ENCODE assay signal across 10 cellular contexts in genomic region chr20:64041040-64041780, GRCh38. TPM values are rescaled to one million over a fixed set of nuclear protein-coding genes. Genes with fewer than 3 reads are reported as not detected.
A peak's percentile ranks its signal among the peaks of the same experiment; 100 is the strongest.
DNase-seq lines count a peak whose midpoint lies in the region; ATAC-seq and TF ChIP-seq lines count a peak whose summit lies in the region.
"Had no signal": no experiment of that assay in that cellular context is flagged by ENCODE, and none has a peak within 500 bp of the region (broad histone marks: within the 10 kb centered on the region; RNA-seq: fewer than 3 reads in every experiment).

No MANE protein-coding gene starts in this region.

- H3K4me3 ChIP-seq in AG10803 (ENCODE audit: low read length) (no peak overlapping the region), Caco-2 (ENCODE audit: low read depth, low read length) (no peak overlapping the region), hepatocyte (no peak overlapping the region)

- H3K36me3 ChIP-seq in Caco-2 (ENCODE audit: control insufficient read depth, insufficient read depth, low read length) (no peaks in the 10 kb centered on the region), hepatocyte (replicated peaks; ENCODE audit: insufficient read depth, low read depth) (no peaks in the 10 kb centered on the region)
- H3K36me3 ChIP-seq: ascending aorta had no signal

- no peak for TF ChIP-seq CTCF in AG10803 (conservative IDR thresholded peaks at IDR 0.05; ENCODE audit: low read length)
- TF ChIP-seq CTCF in Caco-2 (IDR thresholded peaks at IDR 0.05; ENCODE audit: insufficient read depth in 1 of 2, low read depth in 1 of 2, low read length in 1 of 2, severe bottlenecking in 1 of 2, unreplicated experiment in 1 of 2): no peak
- no peak for TF ChIP-seq CTCF in hepatocyte (IDR thresholded peaks at IDR 0.05; ENCODE audit: poor library complexity)

- H3K27me3 ChIP-seq in Caco-2 (replicated peaks; ENCODE audit: control insufficient read depth, insufficient read depth, low read length) (no peaks in the 10 kb centered on the region), hepatocyte (peaks cover 55% of the 10 kb centered on the region)

- H3K4me3 Mint-ChIP-seq in Caco-2 (ENCODE audit: unreplicated experiment): peak overlapping the region; percentile 10
- H3K4me3 Mint-ChIP-seq in T-cell: peak overlapping the region; percentile 75 to 81 (median 79)

- H3K4me2 ChIP-seq in hepatocyte: peak overlapping the region; percentile 96

- intact Hi-C loops in Caco-2 (cut with micrococcal nuclease; ENCODE audit: unreplicated experiment): no loop called here

- H3K27me3 Mint-ChIP-seq in Caco-2 (ENCODE audit: insufficient read depth, unreplicated experiment) (peaks cover 8% of the 10 kb centered on the region), T-cell (peaks cover under 1 to 5% of the 10 kb centered on the region in 2 donors)

- H3K9me3 Mint-ChIP-seq in Caco-2 (ENCODE audit: unreplicated experiment) (no peaks in the 10 kb centered on the region), T-cell (no peaks in the 10 kb centered on the region)

- no peak overlapping the region for H3K27ac Mint-ChIP-seq in Caco-2 (ENCODE audit: unreplicated experiment)
- H3K27ac Mint-ChIP-seq in T-cell: peak overlapping the region; percentile 90 to 93

- H3K9me2 ChIP-seq in hepatocyte (replicated peaks; ENCODE audit: insufficient read depth): no peaks in the 10 kb centered on the region

- H3K4me1 ChIP-seq in Caco-2 (peaks cover 22% of the 10 kb centered on the region), hepatocyte (ENCODE audit: insufficient read depth) (peaks cover 31% of the 10 kb centered on the region)

- BruUV-seq in Caco-2 (replicated peaks; lab: Mats Ljungman, UMichigan): no TSS peak

- ATAC-seq in T-cell (replicated peaks in 1 of 4): no peak
- no peak for ATAC-seq in GM18520 (IDR thresholded peaks at IDR 0.05; ENCODE audit: unreplicated experiment)
- ATAC-seq in HG02852 (IDR thresholded peaks at IDR 0.05; ENCODE audit: unreplicated experiment): no peak

- H3K79me2 ChIP-seq in hepatocyte: no peaks in the 10 kb centered on the region

- H4K20me1 ChIP-seq in hepatocyte (ENCODE audit: insufficient read depth, poor library complexity, severe bottlenecking): no peaks in the 10 kb centered on the region

- 73% methylated on average over 15 of the region's 15 CpGs for WGBS in hepatocyte (ENCODE audit: low lambda C conversion rate, missing lambda C conversion rate)

- no peak overlapping the region for H2AFZ ChIP-seq in hepatocyte

- H3K36me3 Mint-ChIP-seq in Caco-2 (ENCODE audit: insufficient read depth, unreplicated experiment) (peaks cover 29% of the 10 kb centered on the region), T-cell (no peaks in the 10 kb centered on the region)

- POLR2A ChIA-PET in Caco-2 (lab: Charles Lee): no interaction called here
- POLR2A ChIA-PET in T-cell (lab: Charles Lee): no interaction called here

- H3K9me3 ChIP-seq in Caco-2 (no peaks in the 10 kb centered on the region), hepatocyte (ENCODE audit: low read depth) (no peaks in the 10 kb centered on the region)
- H3K9me3 ChIP-seq: ascending aorta had no signal

- DNase-seq in AG10803 (ENCODE audit: low read depth) (peak; percentile 39), Caco-2 (peak in 1 of 2 experiments; percentile 54), T-cell (no peak), hepatocyte (ENCODE audit: low spot score) (no peak), middle frontal gyrus (ENCODE audit: extremely low spot score, low spot score) (no peak)
- DNase-seq in stimulated activated CD4-positive, alpha-beta T cell treated with anti-CD3 and anti-CD28 coated beads, Interleukin-4, amount 100 ng/mL, for 24 hours: no peak
- DNase-seq: NCI-H526 had no signal

- CTCF ChIA-PET in Caco-2 (lab: Charles Lee): interaction anchor here (4.4 to 6.2 kb wide), 3 partner anchors 19 to 80 kb away, joined by 51 to 139 read pairs (median 101); partner anchors contain the start of genes PRPF6, SAMD10 and TCEA2
- CTCF ChIA-PET in T-cell (lab: Charles Lee): no interaction called here

- H3K4me1 Mint-ChIP-seq in Caco-2 (ENCODE audit: low read depth, unreplicated experiment): no peaks in the 10 kb centered on the region
- peaks cover 53 to 67% (median 53%) of the 10 kb centered on the region in 3 donors for H3K4me1 Mint-ChIP-seq in T-cell

- H3K27ac ChIP-seq in hepatocyte: no peak overlapping the region
- H3K27ac ChIP-seq: ascending aorta had no signal

RNA-seq across cellular contexts. Expression of gene C20orf204, which starts 5.2 kb away (rescaled TPM):
- total RNA-seq in Caco-2 (2022): 3.2 and 3.3 TPM in 2 replicates
- total RNA-seq in T-cell: 10 to 100 TPM in 2 of 5 donors, 1 to 10 TPM in 3; 4.5 to 20.8 (median 9.5) TPM
- 0.57 and 0.72 TPM in 2 replicates for total RNA-seq in hepatocyte
- 0.85 and 1.7 TPM in 2 replicates for polyA plus RNA-seq in hepatocyte
- total RNA-seq: ascending aorta had no signal

RNA-seq across cellular contexts. Expression of gene SOX18, which starts 8.2 kb away (rescaled TPM):
- total RNA-seq in Caco-2 (2022) (0.44 and 0.84 TPM in 2 replicates), T-cell (under 1 TPM in 3 of 5 donors, not detected in 2; 0.35 to 0.56 (median 0.44) TPM), hepatocyte (not detected in 2 replicates)
- polyA plus RNA-seq in hepatocyte: 1.9 and 2.0 TPM in 2 replicates

RNA-seq across cellular contexts. Expression of gene TCEA2, which starts 21.8 kb away (rescaled TPM):
- total RNA-seq in Caco-2 (2022): 39.9 and 48.3 TPM in 2 replicates
- 10 to 100 TPM; 25.8 to 49.7 (median 40.1) TPM for total RNA-seq in T-cell
- 23.8 and 26.0 TPM in 2 replicates for total RNA-seq in hepatocyte
- 74.2 and 80.0 TPM in 2 replicates for polyA plus RNA-seq in hepatocyte

RNA-seq across cellular contexts. Expression of gene RGS19, which starts 38.1 kb away (rescaled TPM):
- total RNA-seq in Caco-2 (2022) (29.3 and 34.3 TPM in 2 replicates), T-cell (10 to 100 TPM; 39.2 to 61.7 (median 57.3) TPM), hepatocyte (8.1 and 8.8 TPM in 2 replicates)
- 10.9 and 13.5 TPM in 2 replicates for polyA plus RNA-seq in hepatocyte

RNA-seq across cellular contexts. Expression of gene OPRL1, which starts 38.7 kb away (rescaled TPM):
- 0.51 and 0.59 TPM in 2 replicates for total RNA-seq in Caco-2 (2022)
- 1 to 10 TPM; 1.1 to 1.9 (median 1.5) TPM for total RNA-seq in T-cell
- 1.1 and 1.5 TPM in 2 replicates for total RNA-seq in hepatocyte
- polyA plus RNA-seq in hepatocyte: 0.50 and 0.90 TPM in 2 replicates
